In genomic region chr6:148947621-148948444, GRCh38 we compare ENCODE assay signal across 9 cellular contexts.
DNase-seq lines count a peak whose midpoint lies in the region; ATAC-seq and TF ChIP-seq lines count a peak whose summit lies in the region.
"Had no signal": no experiment of that assay in that cellular context is flagged by ENCODE, and none has a peak within 500 bp of the region (broad histone marks: within the 10 kb centered on the region; RNA-seq: fewer than 3 reads in every experiment).

No MANE protein-coding gene starts in this region.

- peak overlapping the region; percentile 7 for H2AFZ ChIP-seq in parathyroid adenoma

- no peak overlapping the region for H3K27ac Mint-ChIP-seq in Calu3 (ENCODE audit: unreplicated experiment)
- H3K27ac Mint-ChIP-seq: dendritic cell treated with granulocyte-macrophage colony-stimulating factor and Interleukin-4, amounts not matched to agents 40 ng/mL and 50 ng/mL, for 4 days had no signal

- H3K27me3 Mint-ChIP-seq in Calu3 (ENCODE audit: unreplicated experiment), result peaks cover 18% of the 10 kb centered on the region

- H3K27me3 ChIP-seq in parathyroid adenoma (ENCODE audit: control insufficient read depth, insufficient read depth, low read length) (no peaks in the 10 kb centered on the region), upper lobe of left lung (no peaks in the 10 kb centered on the region)

- H3K9ac ChIP-seq in parathyroid adenoma, result no peak overlapping the region

- H3K9me3 ChIP-seq in parathyroid adenoma (ENCODE audit: control insufficient read depth, low read length) (no peaks in the 10 kb centered on the region), upper lobe of left lung (no peaks in the 10 kb centered on the region)

- peak; percentile 74 for DNase-seq in Calu3
- peak; percentile 80 for DNase-seq in M059J (ENCODE audit: low read depth)
- peak; percentile 51 for DNase-seq in SHP77 treated with DMSO at 0.1 percent for 48 hours (lab: John Stamatoyannopoulos, UW)
- DNase-seq in activated gamma-delta T cell treated with anti-CD3 and anti-CD28 coated beads, Interleukin-2, amount 50 U/mL, for 16 hours (ENCODE audit: low read depth), result peak; percentile 78
- DNase-seq in glomerular endothelial cell (ENCODE audit: extremely low read depth, low read depth, low spot score), result peak; percentile 68
- DNase-seq in upper lobe of left lung, result peak in 1 of 2 donors; percentile 77

- intact Hi-C loops in Calu3 (cut with micrococcal nuclease; ENCODE audit: unreplicated experiment), result loop anchor here (1.0 to 5.0 kb wide), 3 partner anchors 202 to 391 kb away; no protein-coding TSS in a partner anchor

- no peak for TF ChIP-seq POLR2A in upper lobe of left lung (IDR thresholded peaks at IDR 0.05)

- H3K79me2 ChIP-seq in parathyroid adenoma, result peaks cover 4% of the 10 kb centered on the region

- 34 to 37% methylated on average over 12 of the region's 12 CpGs for WGBS in upper lobe of left lung, 2 donors

- H3K9me3 Mint-ChIP-seq in Calu3 (ENCODE audit: low read depth, unreplicated experiment), result no peaks in the 10 kb centered on the region
- H3K9me3 Mint-ChIP-seq: dendritic cell treated with granulocyte-macrophage colony-stimulating factor and Interleukin-4, amounts not matched to agents 40 ng/mL and 50 ng/mL, for 4 days had no signal

- no peak overlapping the region for H3K4me2 ChIP-seq in parathyroid adenoma (ENCODE audit: low read length)

- no peak for TF ChIP-seq EP300 in upper lobe of left lung (IDR thresholded peaks at IDR 0.05)

- H3K36me3 ChIP-seq in parathyroid adenoma (ENCODE audit: control insufficient read depth, insufficient read depth, low read length) (no peaks in the 10 kb centered on the region), upper lobe of left lung (no peaks in the 10 kb centered on the region)

- CTCF ChIA-PET in Calu3 (lab: Charles Lee), result no interaction called here

- no peaks in the 10 kb centered on the region for H3K4me1 Mint-ChIP-seq in Calu3 (ENCODE audit: low read depth, unreplicated experiment)

- peak; percentile 91 for ATAC-seq in GM21528 (IDR thresholded peaks at IDR 0.05; ENCODE audit: low FRiP score, unreplicated experiment)
- peak; percentile 85 to 93 for ATAC-seq in upper lobe of left lung (ENCODE audit: low FRiP score in 2 of 2)

- no peaks in the 10 kb centered on the region for H3K4me1 ChIP-seq in parathyroid adenoma
- no peaks in the 10 kb centered on the region for H3K4me1 ChIP-seq in upper lobe of left lung

- H3K4me3 Mint-ChIP-seq in Calu3 (ENCODE audit: low read depth, unreplicated experiment), result no peak overlapping the region
- H3K4me3 Mint-ChIP-seq: dendritic cell treated with granulocyte-macrophage colony-stimulating factor and Interleukin-4, amounts not matched to agents 40 ng/mL and 50 ng/mL, for 4 days had no signal

- TF ChIP-seq CTCF in Calu3 (IDR thresholded peaks at IDR 0.05; ENCODE audit: unreplicated experiment) (peak; percentile 82), parathyroid adenoma (IDR thresholded peaks at IDR 0.05) (peak; percentile 89), upper lobe of left lung (IDR thresholded peaks at IDR 0.05) (peak; percentile 77 to 88 (median 82))

- H3K27ac ChIP-seq in parathyroid adenoma (no peak overlapping the region), upper lobe of left lung (no peak overlapping the region)

- no peaks in the 10 kb centered on the region for H3K36me3 Mint-ChIP-seq in Calu3 (ENCODE audit: insufficient read depth, unreplicated experiment)

- H3K4me3 ChIP-seq in parathyroid adenoma (ENCODE audit: low read depth, low read length) (no peak overlapping the region), upper lobe of left lung (no peak overlapping the region)

- no TSS peak for BruUV-seq in Calu3 (replicated peaks; lab: Mats Ljungman, UMichigan)
